21 cellular contexts compared by ENCODE assay signal in the genomic region with DNA sequence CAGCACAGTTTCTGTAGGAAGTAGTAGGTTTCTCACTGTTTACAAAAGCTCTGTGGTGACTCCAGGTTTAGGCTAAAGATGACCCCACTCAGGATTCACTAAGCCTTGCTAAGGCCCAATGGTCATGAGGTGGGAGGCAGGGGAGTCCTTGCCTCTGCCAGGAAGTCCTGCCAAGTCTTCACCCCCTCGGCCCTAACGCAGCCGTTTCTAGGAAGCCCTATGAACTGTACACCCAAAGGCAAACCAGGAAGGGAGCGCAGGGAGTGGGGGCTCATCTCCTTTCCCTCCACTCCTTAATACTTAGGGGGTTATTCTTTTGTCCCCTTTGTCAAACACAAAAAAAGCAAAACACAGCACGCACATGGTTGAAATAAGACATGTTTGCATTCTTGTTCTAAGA.
DNase-seq lines count a peak whose midpoint lies in the region; ATAC-seq, FAIRE-seq and TF ChIP-seq lines count a peak whose summit lies in the region.
"Had no signal": no experiment of that assay in that cellular context is flagged by ENCODE, and none has a peak within 500 bp of the region (broad histone marks: within the 10 kb centered on the region; RNA-seq: fewer than 3 reads in every experiment).

No MANE protein-coding gene starts in this region.

- no peaks in the 10 kb centered on the region for H3K79me2 ChIP-seq in KMS-11 (ENCODE audit: insufficient read depth, low read depth)

- H4K20me1 ChIP-seq in KMS-11 (ENCODE audit: insufficient read depth), result no peaks in the 10 kb centered on the region

- DNase-seq in endothelial cell (ENCODE audit: low spot score) (no peak), A172 (ENCODE audit: low spot score) (no peak), D721Med (ENCODE audit: insufficient read length, low spot score) (no peak)
- DNase-seq in activated naive CD4-positive, alpha-beta T cell treated with Interleukin-2 at 50 U/mL for 16 hours, result no peak
- DNase-seq: activated CD4-positive, alpha-beta T cell treated with anti-CD3 and anti-CD28 coated beads, Interleukin-2, amount 50 U/mL, for 48 hours; activated naive CD4-positive, alpha-beta T cell; amniotic stem cell; caudate nucleus; DMS79 treated with DMSO at 0.1 percent for 48 hours; mucosa of descending colon; NCI-H146; NCI-H2171; NCI-H69 had no signal

- H3K4me1 Mint-ChIP-seq in endothelial cell (ENCODE audit: unreplicated experiment) (peaks cover 42% of the 10 kb centered on the region), nephron (peaks cover 62% of the 10 kb centered on the region)

- H3K27ac Mint-ChIP-seq in endothelial cell (ENCODE audit: unreplicated experiment) (peak overlapping the region; percentile 67), nephron (peak overlapping the region; percentile 50 to 75 (median 53))

- H3K27me3 ChIP-seq in KMS-11 (ENCODE audit: insufficient read depth, low read depth), result no peaks in the 10 kb centered on the region
- no peaks in the 10 kb centered on the region for H3K27me3 ChIP-seq in stomach smooth muscle (ENCODE audit: control insufficient read depth in 1 of 2, insufficient read depth in 2 of 2, low read length in 2 of 2)
- H3K27me3 ChIP-seq: dorsolateral prefrontal cortex, right atrium auricular region had no signal

- H2AFZ ChIP-seq in KMS-11 (ENCODE audit: low read depth), result no peak overlapping the region

- H3K9ac ChIP-seq in KMS-11, result no peak overlapping the region
- no peak overlapping the region for H3K9ac ChIP-seq in stomach smooth muscle (ENCODE audit: low read length in 2 of 2)

- no peaks in the 10 kb centered on the region for H3K9me3 Mint-ChIP-seq in endothelial cell (ENCODE audit: unreplicated experiment)
- no peaks in the 10 kb centered on the region for H3K9me3 Mint-ChIP-seq in nephron

- no peak for ATAC-seq in GM19452 (IDR thresholded peaks at IDR 0.05; ENCODE audit: unreplicated experiment)
- ATAC-seq: mucosa of descending colon had no signal

- FAIRE-seq in D721Med (lab: Jason Lieb, UNC), result no peak
- FAIRE-seq: GM12892 had no signal

- H3K4me3 Mint-ChIP-seq in endothelial cell (ENCODE audit: unreplicated experiment) (no peak overlapping the region), nephron (peak overlapping the region in 2 of 3 experiments; percentile 29 to 31)

- peaks cover 18% of the 10 kb centered on the region for H3K4me1 ChIP-seq in KMS-11 (ENCODE audit: low read depth, poor library complexity, severe bottlenecking)
- H3K4me1 ChIP-seq in stomach smooth muscle (ENCODE audit: control insufficient read depth, insufficient read depth, low read length), result peaks cover 57% of the 10 kb centered on the region

- peak overlapping the region; percentile 17; the same call in 1 of the 2 replicates for H3K4me2 ChIP-seq in KMS-11

- H3K4me3 ChIP-seq in KMS-11 (IDR thresholded peaks at IDR 0.05; ENCODE audit: insufficient read depth, low read depth, low read length) (no peak overlapping the region), stomach smooth muscle (ENCODE audit: low read length in 2 of 2) (no peak overlapping the region)
- H3K4me3 ChIP-seq: dorsolateral prefrontal cortex, mucosa of descending colon, right atrium auricular region, thoracic aorta had no signal

- H3K9me3 ChIP-seq in stomach smooth muscle (ENCODE audit: control insufficient read depth in 2 of 2, low read length in 2 of 2), result no peaks in the 10 kb centered on the region
- H3K9me3 ChIP-seq: mucosa of descending colon, right atrium auricular region, thoracic aorta had no signal

- TF ChIP-seq CTCF in KMS-11 (conservative IDR thresholded peaks at IDR 0.05; ENCODE audit: low read depth, low read length), result no peak
- no peak for TF ChIP-seq CTCF in endothelial cell (IDR thresholded peaks at IDR 0.05; ENCODE audit: unreplicated experiment)
- TF ChIP-seq CTCF in nephron (IDR thresholded peaks at IDR 0.05; ENCODE audit: unreplicated experiment in 3 of 3), result no peak
- TF ChIP-seq CTCF in D721Med (IDR thresholded peaks at IDR 0.05; ENCODE audit: insufficient read depth, missing control alignments), result no peak

- H3K27me3 Mint-ChIP-seq in endothelial cell (ENCODE audit: unreplicated experiment) (no peaks in the 10 kb centered on the region), nephron (ENCODE audit: low read depth) (no peaks in the 10 kb centered on the region)

- H3K36me3 Mint-ChIP-seq in endothelial cell (ENCODE audit: low read depth, unreplicated experiment), result peaks cover 26% of the 10 kb centered on the region
- peaks cover 18% of the 10 kb centered on the region for H3K36me3 Mint-ChIP-seq in nephron (ENCODE audit: low read depth)

- H3K36me3 ChIP-seq in KMS-11 (ENCODE audit: insufficient read depth), result no peaks in the 10 kb centered on the region
- H3K36me3 ChIP-seq in stomach smooth muscle (ENCODE audit: control insufficient read depth in 2 of 2, insufficient read depth in 2 of 2, low read length in 2 of 2), result peaks cover 0 to 2% of the 10 kb centered on the region in 2 donors
- H3K36me3 ChIP-seq: thoracic aorta had no signal

- no peak overlapping the region for H3K27ac ChIP-seq in KMS-11
- H3K27ac ChIP-seq in stomach smooth muscle (ENCODE audit: low read length), result peak overlapping the region; percentile 37
